ENCODE assay signal across 8 cellular contexts in genomic region chr17:47189732-47190621, GRCh38. TPM values are rescaled to one million over a fixed set of nuclear protein-coding genes. Genes with fewer than 3 reads are reported as not detected.
DNase-seq lines count a peak whose midpoint lies in the region; ATAC-seq and TF ChIP-seq lines count a peak whose summit lies in the region.

No MANE protein-coding gene starts in this region.

- H3K79me2 ChIP-seq in ACC112 (ENCODE audit: control insufficient read depth, insufficient read depth, low read length, unreplicated experiment) = peaks cover 41% of the 10 kb centered on the region

- DNase-seq in cardiac fibroblast (ENCODE audit: low read depth in 2 of 2) (no peak), AML-193 (lab: John Stamatoyannopoulos, UW) (no peak), DMS53 (lab: John Stamatoyannopoulos, UW) (no peak), A172 (ENCODE audit: low spot score) (no peak)

- H3K4me1 ChIP-seq in ACC112 (ENCODE audit: control insufficient read depth, insufficient read depth, low read length, unreplicated experiment) (peaks cover 11% of the 10 kb centered on the region), HUES64 (ENCODE audit: insufficient read depth, low read length) (peaks cover 5% of the 10 kb centered on the region), mucosa of stomach (ENCODE audit: control insufficient read depth, insufficient read depth, low read length) (no peaks in the 10 kb centered on the region)

- H3K9me3 ChIP-seq in HUES64 (ENCODE audit: insufficient read depth, low read depth, low read length) (no peaks in the 10 kb centered on the region), mucosa of stomach (ENCODE audit: control insufficient read depth, low read length) (no peaks in the 10 kb centered on the region)

- H3K27ac ChIP-seq in ACC112 (ENCODE audit: low read depth, low read length) = peak overlapping the region; percentile 28
- no peak overlapping the region for H3K27ac ChIP-seq in HUES64 (ENCODE audit: low read depth, low read length)

- 50% methylated on average over 5 of the region's 9 CpGs for WGBS in HUES64

- H2AFZ ChIP-seq in ACC112 (ENCODE audit: low read length, unreplicated experiment) = peak overlapping the region; percentile 66

- H3K4me3 ChIP-seq in ACC112 (ENCODE audit: low read depth, low read length) (peak overlapping the region; percentile 86), HUES64 (ENCODE audit: low read length) (peak overlapping the region; percentile 56), cardiac fibroblast (replicated peaks in 1 of 2; ENCODE audit: low read depth in 2 of 2, low read length in 2 of 2) (peak overlapping the region; percentile 48 to 75), mucosa of stomach (ENCODE audit: low read length) (no peak overlapping the region)

- no peak for TF ChIP-seq CTCF in cardiac fibroblast (IDR thresholded peaks at IDR 0.05; ENCODE audit: low read depth, low read length)

- H3K27me3 ChIP-seq in ACC112 (ENCODE audit: insufficient read depth, low read length) = no peaks in the 10 kb centered on the region
- H3K27me3 ChIP-seq in HUES64 (ENCODE audit: insufficient read depth, low read length) = no peaks in the 10 kb centered on the region
- H3K27me3 ChIP-seq in mucosa of stomach (ENCODE audit: control insufficient read depth, insufficient read depth, low read length) = no peaks in the 10 kb centered on the region

- no peak for ATAC-seq in GM18870 (IDR thresholded peaks at IDR 0.05; ENCODE audit: unreplicated experiment)

- 0 out of 2 replicates have a peak overlapping the region, but pooled peaks have one; percentile 17 for H3K9ac ChIP-seq in HUES64 (ENCODE audit: low read depth, low read length)
- H3K9ac ChIP-seq in mucosa of stomach (ENCODE audit: low read length) = peak overlapping the region; percentile 51

- no peaks in the 10 kb centered on the region for H3K36me3 ChIP-seq in ACC112 (ENCODE audit: insufficient read depth, low read length)
- no peaks in the 10 kb centered on the region for H3K36me3 ChIP-seq in HUES64 (ENCODE audit: insufficient read depth, low read length)
- H3K36me3 ChIP-seq in mucosa of stomach (ENCODE audit: control insufficient read depth, insufficient read depth, low read length) = no peaks in the 10 kb centered on the region

RNA-seq across cellular contexts. Expression of gene CDC27, which starts 0.9 kb away (rescaled TPM):
- polyA plus RNA-seq in HUES64 (2013, experiment 1 of 2) = 51.7 TPM
- polyA plus RNA-seq in HUES64 (2013, experiment 2 of 2) = 54.0 TPM
- 93.1 and 120 TPM in 2 replicates for total RNA-seq in A172 (2014; rRNA removed; shearing (Covaris generic))

RNA-seq across cellular contexts. Expression of gene MYL4, which starts 19.2 kb away (rescaled TPM):
- polyA plus RNA-seq in HUES64 (2013, experiment 1 of 2) = 2.8 TPM
- 4.5 TPM for polyA plus RNA-seq in HUES64 (2013, experiment 2 of 2)
- not detected in 2 replicates for total RNA-seq in A172 (2014; rRNA removed; shearing (Covaris generic))
